7 cellular contexts compared by ENCODE assay signal in genomic region chr6:129683606-129684322, GRCh38. TPM values are rescaled to one million over a fixed set of nuclear protein-coding genes. Genes with fewer than 3 reads are reported as not detected.
A peak's percentile ranks its signal among the peaks of the same experiment; 100 is the strongest.
DNase-seq lines count a peak whose midpoint lies in the region; ATAC-seq and TF ChIP-seq lines count a peak whose summit lies in the region.

No MANE protein-coding gene starts in this region.

- H4K8ac ChIP-seq in neuronal stem cell (ENCODE audit: low read depth, low read length), result no peak overlapping the region

- WGBS in neuronal stem cell (ENCODE audit: extremely low coverage in 2 of 2, insufficient read length in 2 of 2, insufficient replicate concordance in 1 of 2), 2 donors, result 100% methylated on average over 1 of the region's 8 CpGs; no CpG with 5 or more reads in 1 of the 2 donors

- no peak overlapping the region for H3K4me2 ChIP-seq in neuronal stem cell (ENCODE audit: insufficient read depth, low read length, poor library complexity, severe bottlenecking)

- H2AK5ac ChIP-seq in neuronal stem cell (ENCODE audit: low read depth, low read length), result no peak overlapping the region

- H3K27ac ChIP-seq in neuronal stem cell (replicated peaks; ENCODE audit: low read length), result no peak overlapping the region
- peak overlapping the region; percentile 42 to 68 for H3K27ac ChIP-seq in tibial artery

- H3K4ac ChIP-seq in neuronal stem cell (ENCODE audit: low read length), result no peak overlapping the region

- TF ChIP-seq CTCF in tibial artery (IDR thresholded peaks at IDR 0.05), result no peak

- peak; percentile 40 for TF ChIP-seq POLR2A in GM18526 (IDR thresholded peaks at IDR 0.05; ENCODE audit: extremely low read depth, insufficient read length)

- no peak overlapping the region for H2BK5ac ChIP-seq in neuronal stem cell (ENCODE audit: low read length)

- no peak overlapping the region for H3K18ac ChIP-seq in neuronal stem cell (ENCODE audit: low read length)

- peak; percentile 96 for ATAC-seq in HG02938 (IDR thresholded peaks at IDR 0.05; ENCODE audit: unreplicated experiment)

- H3K79me1 ChIP-seq in neuronal stem cell (ENCODE audit: low read depth, low read length), result no peaks in the 10 kb centered on the region

- H3K9ac ChIP-seq in neuronal stem cell (ENCODE audit: low read depth, low read length, poor library complexity), result no peak overlapping the region

- no peak overlapping the region for H2BK120ac ChIP-seq in neuronal stem cell (ENCODE audit: low read depth, low read length)

- H2BK15ac ChIP-seq in neuronal stem cell (ENCODE audit: low read length), result no peak overlapping the region

- H3K36me3 ChIP-seq in neuronal stem cell (replicated peaks in 1 of 2; ENCODE audit: control insufficient read depth in 2 of 2, insufficient read depth in 2 of 2, low read length in 2 of 2) (no peaks in the 10 kb centered on the region), tibial artery (no peaks in the 10 kb centered on the region)

- H3K4me1 ChIP-seq in neuronal stem cell (ENCODE audit: control insufficient read depth in 2 of 2, insufficient read depth in 1 of 2, low read depth in 1 of 2, low read length in 2 of 2) (peaks cover 0 to 7% of the 10 kb centered on the region in 2 donors), tibial artery (peaks cover 0 to 57% (median 8%) of the 10 kb centered on the region in 4 donors)

- no peak overlapping the region for H2BK12ac ChIP-seq in neuronal stem cell (ENCODE audit: low read length)

- intact Hi-C loops in tibial artery (cut with DNase I; ENCODE audit: low total_unique reads), result no loop called here

- no peak overlapping the region for H3K14ac ChIP-seq in neuronal stem cell (ENCODE audit: low read length)

- H3K4me3 ChIP-seq in neuronal stem cell (ENCODE audit: low read length in 2 of 2) (no peak overlapping the region), tibial artery (no peak overlapping the region)

- H3K27me3 ChIP-seq in neuronal stem cell (ENCODE audit: control insufficient read depth in 3 of 3, insufficient read depth in 3 of 3, low read depth in 1 of 3, low read length in 3 of 3) (no peaks in the 10 kb centered on the region), tibial artery (no peaks in the 10 kb centered on the region)

- peak; percentile 92 for DNase-seq in NOMO-1 treated with dmso at 0.1 percent for 144 hours (lab: John Stamatoyannopoulos, UW; ENCODE audit: unreplicated experiment)
- DNase-seq in activated CD8-positive, alpha-beta memory T cell treated with anti-CD3 and anti-CD28 coated beads, Interleukin-2, amount 50 U/mL, for 48 hours, result peak; percentile 65
- DNase-seq in fibroblast of gingiva (ENCODE audit: low read depth), result peak; percentile 98
- no peak for DNase-seq in neuronal stem cell (ENCODE audit: low spot score)
- DNase-seq in tibial artery, result peak; percentile 86 to 89

- peak overlapping the region; percentile 35 for H2AFZ ChIP-seq in neuronal stem cell (ENCODE audit: low read length)

- no peaks in the 10 kb centered on the region for H3K9me3 ChIP-seq in neuronal stem cell (replicated peaks in 1 of 2; ENCODE audit: control insufficient read depth in 2 of 2, insufficient read depth in 1 of 2, low read depth in 1 of 2, low read length in 2 of 2)
- no peaks in the 10 kb centered on the region for H3K9me3 ChIP-seq in tibial artery

- no peak overlapping the region for H3K23ac ChIP-seq in neuronal stem cell (ENCODE audit: low read depth, low read length, poor library complexity)

- no peak overlapping the region for H4K91ac ChIP-seq in neuronal stem cell (ENCODE audit: low read depth, low read length, poor library complexity)

RNA-seq across cellular contexts. Expression of gene ARHGAP18, which starts 26.2 kb away (rescaled TPM):
- 3.1 TPM for polyA plus RNA-seq in neuronal stem cell (2013, experiment 1 of 2)
- polyA plus RNA-seq in neuronal stem cell (2013, experiment 2 of 2), result 3.2 TPM
